In the genomic region with DNA sequence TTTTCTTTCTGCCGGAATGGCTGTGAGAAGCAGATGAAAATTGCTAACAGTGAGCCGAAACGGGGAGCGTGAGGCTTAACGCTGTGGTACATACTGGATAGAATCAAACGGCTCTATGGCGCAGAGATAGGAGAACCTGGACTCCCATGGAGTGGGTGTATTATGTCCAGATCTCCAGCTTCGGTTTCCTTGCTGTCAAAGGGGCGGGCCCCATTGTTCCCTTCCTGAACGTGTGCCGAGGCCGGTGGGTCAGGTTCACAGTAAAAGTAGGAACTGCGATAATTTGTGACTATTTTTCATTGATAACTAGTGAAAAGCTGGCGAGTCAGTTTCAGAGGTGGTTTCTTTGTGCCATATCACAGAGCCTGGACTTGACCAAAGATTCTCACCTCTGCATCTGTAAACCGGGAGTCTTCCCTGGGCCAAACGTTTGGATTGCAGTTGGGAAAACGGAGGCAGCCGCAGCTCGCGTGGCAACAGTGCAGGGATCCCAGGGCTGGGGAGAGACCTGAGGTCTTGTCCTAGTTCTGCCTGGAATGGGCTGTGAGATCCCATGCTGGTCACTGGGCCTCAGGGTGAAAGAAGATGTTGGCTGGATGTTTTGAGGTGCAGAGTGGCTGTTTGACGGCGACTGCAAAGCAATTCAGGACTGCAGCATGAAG, we compare ENCODE assay signal across 8 cellular contexts. TPM values are rescaled to one million over a fixed set of nuclear protein-coding genes. Genes with fewer than 3 reads are reported as not detected.
DNase-seq lines count a peak whose midpoint lies in the region; ATAC-seq and TF ChIP-seq lines count a peak whose summit lies in the region.

No MANE protein-coding gene starts in this region.

- no peak for TF ChIP-seq CTCF in omental fat pad (IDR thresholded peaks at IDR 0.05)

- H3K9me3 ChIP-seq in subcutaneous abdominal adipose tissue (ENCODE audit: control insufficient read depth in 5 of 5, low read length in 5 of 5), result no peaks in the 10 kb centered on the region

- H3K27ac Mint-ChIP-seq in activated CD4-positive, alpha-beta T cell treated with anti-CD3 and anti-CD28 coated beads for 36 hours, result peak overlapping the region; percentile 98
- H3K27ac Mint-ChIP-seq in activated T-helper 1 cell treated with anti-CD3 and anti-CD28 coated beads, Interleukin-12 subunit alpha, Interleukin-12 subunit beta, Interleukin-2, Interleukin-4 antibody, amounts not matched to agents 30 ng/mL and 10 ng/mL and 1 ng/mL, durations not matched to agents 14 hours and 24 hours and 36 hours, result peak overlapping the region; percentile 100

- no peaks in the 10 kb centered on the region for H3K27me3 ChIP-seq in subcutaneous abdominal adipose tissue (ENCODE audit: control insufficient read depth in 5 of 5, insufficient read depth in 4 of 5, low read length in 5 of 5)

- POLR2A ChIA-PET in activated CD4-positive, alpha-beta T cell treated with anti-CD3 and anti-CD28 coated beads for 36 hours (lab: Charles Lee), result interaction anchor here (1.2 to 2.0 kb wide), 4 partner anchors 10 to 57 kb away, joined by 5 to 17 read pairs (median 10); partner anchors contain the start of genes JAK3 and SLC5A5

- H3K4me1 Mint-ChIP-seq in activated CD4-positive, alpha-beta T cell treated with anti-CD3 and anti-CD28 coated beads for 36 hours, result peaks cover 34% of the 10 kb centered on the region
- H3K4me1 Mint-ChIP-seq in activated T-helper 1 cell treated with anti-CD3 and anti-CD28 coated beads, Interleukin-12 subunit alpha, Interleukin-12 subunit beta, Interleukin-2, Interleukin-4 antibody, amounts not matched to agents 30 ng/mL and 10 ng/mL and 1 ng/mL, durations not matched to agents 14 hours and 24 hours and 36 hours (ENCODE audit: low read depth), result peaks cover 27% of the 10 kb centered on the region

- H3K4me3 ChIP-seq in subcutaneous abdominal adipose tissue (ENCODE audit: low read depth in 1 of 5, low read length in 5 of 5), result peak overlapping the region; percentile 97 to 100 (median 98)

- intact Hi-C loops in activated CD4-positive, alpha-beta T cell treated with anti-CD3 and anti-CD28 coated beads for 36 hours (cut with DNase I, micrococcal nuclease), result no loop called here
- intact Hi-C loops in activated T-helper 1 cell treated with anti-CD3 and anti-CD28 coated beads, Interleukin-12 subunit alpha, Interleukin-12 subunit beta, Interleukin-2, Interleukin-4 antibody, amounts not matched to agents 30 ng/mL and 10 ng/mL and 1 ng/mL, durations not matched to agents 14 hours and 24 hours and 36 hours (cut with micrococcal nuclease), result no loop called here

- in situ Hi-C loops in ACHN (cut with HindIII; ENCODE audit: low pct_ligation_motif_present, low pct_unique_long_range_greater_than_20kb, low sequenced_read_pairs), result no loop called here

- peaks cover 8 to 25% (median 24%) of the 10 kb centered on the region in 5 donors for H3K4me1 ChIP-seq in subcutaneous abdominal adipose tissue (ENCODE audit: control insufficient read depth in 5 of 5, insufficient read depth in 5 of 5, low read length in 5 of 5)

- CTCF ChIA-PET in activated CD4-positive, alpha-beta T cell treated with anti-CD3 and anti-CD28 coated beads for 36 hours (lab: Charles Lee), result interaction anchor here (0.8 to 6.9 kb wide), 8 partner anchors 11 to 314 kb away, joined by 3 to 102 read pairs (median 10); partner anchors contain the start of genes B3GNT3, CCDC124, JAK3 and SLC5A5

- peaks cover 0 to 42% (median 42%) of the 10 kb centered on the region in 5 donors for H3K36me3 ChIP-seq in subcutaneous abdominal adipose tissue (ENCODE audit: control insufficient read depth in 5 of 5, insufficient read depth in 5 of 5, low read length in 5 of 5)

- H3K9ac ChIP-seq in subcutaneous abdominal adipose tissue (ENCODE audit: low read length in 5 of 5), result peak overlapping the region; percentile 89 to 99 (median 97)

- no peak for ATAC-seq in activated CD4-positive, alpha-beta T cell treated with anti-CD3 and anti-CD28 coated beads for 36 hours
- ATAC-seq in HG03521 (IDR thresholded peaks at IDR 0.05; ENCODE audit: unreplicated experiment) (no peak), omental fat pad (ENCODE audit: low FRiP score) (no peak)

- H3K9me3 Mint-ChIP-seq in activated CD4-positive, alpha-beta T cell treated with anti-CD3 and anti-CD28 coated beads for 36 hours (ENCODE audit: low read depth), result no peaks in the 10 kb centered on the region
- no peaks in the 10 kb centered on the region for H3K9me3 Mint-ChIP-seq in activated T-helper 1 cell treated with anti-CD3 and anti-CD28 coated beads, Interleukin-12 subunit alpha, Interleukin-12 subunit beta, Interleukin-2, Interleukin-4 antibody, amounts not matched to agents 30 ng/mL and 10 ng/mL and 1 ng/mL, durations not matched to agents 14 hours and 24 hours and 36 hours

- H3K27me3 Mint-ChIP-seq in activated CD4-positive, alpha-beta T cell treated with anti-CD3 and anti-CD28 coated beads for 36 hours, result no peaks in the 10 kb centered on the region
- peaks cover 1% of the 10 kb centered on the region for H3K27me3 Mint-ChIP-seq in activated T-helper 1 cell treated with anti-CD3 and anti-CD28 coated beads, Interleukin-12 subunit alpha, Interleukin-12 subunit beta, Interleukin-2, Interleukin-4 antibody, amounts not matched to agents 30 ng/mL and 10 ng/mL and 1 ng/mL, durations not matched to agents 14 hours and 24 hours and 36 hours (ENCODE audit: insufficient read depth)

- H3K27ac ChIP-seq in subcutaneous abdominal adipose tissue (ENCODE audit: low read depth, low read length), result peak overlapping the region; percentile 77

- DNase-seq in activated CD4-positive, alpha-beta T cell treated with anti-CD3 and anti-CD28 coated beads for 36 hours, result no peak
- DNase-seq in activated CD4-positive, alpha-beta T cell treated with anti-CD3 and anti-CD28 coated beads, Interleukin-2, amount 50 U/mL, for 48 hours, result no peak
- no peak for DNase-seq in activated T-helper 1 cell treated with anti-CD3 and anti-CD28 coated beads, Interleukin-12 subunit alpha, Interleukin-12 subunit beta, Interleukin-2, Interleukin-4 antibody, amounts not matched to agents 30 ng/mL and 10 ng/mL and 1 ng/mL, durations not matched to agents 14 hours and 24 hours and 36 hours (ENCODE audit: low spot score)
- peak; percentile 30 for DNase-seq in iris pigment epithelial cell (ENCODE audit: low read depth)
- DNase-seq in omental fat pad (ENCODE audit: low spot score), result no peak
- no peak for DNase-seq in ACHN

- peaks cover 55% of the 10 kb centered on the region for H3K36me3 Mint-ChIP-seq in activated CD4-positive, alpha-beta T cell treated with anti-CD3 and anti-CD28 coated beads for 36 hours (ENCODE audit: low read depth)
- H3K36me3 Mint-ChIP-seq in activated T-helper 1 cell treated with anti-CD3 and anti-CD28 coated beads, Interleukin-12 subunit alpha, Interleukin-12 subunit beta, Interleukin-2, Interleukin-4 antibody, amounts not matched to agents 30 ng/mL and 10 ng/mL and 1 ng/mL, durations not matched to agents 14 hours and 24 hours and 36 hours (ENCODE audit: low read depth), result peaks cover 48% of the 10 kb centered on the region

- peak overlapping the region; percentile 97 for H3K4me3 Mint-ChIP-seq in activated CD4-positive, alpha-beta T cell treated with anti-CD3 and anti-CD28 coated beads for 36 hours
- H3K4me3 Mint-ChIP-seq in activated T-helper 1 cell treated with anti-CD3 and anti-CD28 coated beads, Interleukin-12 subunit alpha, Interleukin-12 subunit beta, Interleukin-2, Interleukin-4 antibody, amounts not matched to agents 30 ng/mL and 10 ng/mL and 1 ng/mL, durations not matched to agents 14 hours and 24 hours and 36 hours, result peak overlapping the region; percentile 99

RNA-seq across cellular contexts. Expression of gene RPL18A, which starts 0.8 kb away (rescaled TPM):
- 1,000 to 10,000 TPM; 3,109 to 3,329 TPM for total RNA-seq in activated CD4-positive, alpha-beta T cell treated with anti-CD3 and anti-CD28 coated beads for 36 hours
- 2,494 and 2,556 TPM in 2 replicates for total RNA-seq in activated T-helper 1 cell treated with anti-CD3 and anti-CD28 coated beads, Interleukin-12 subunit alpha, Interleukin-12 subunit beta, Interleukin-2, Interleukin-4 antibody, amounts not matched to agents 30 ng/mL and 10 ng/mL and 1 ng/mL, durations not matched to agents 14 hours and 24 hours and 36 hours
- total RNA-seq in omental fat pad, result 1,000 to 10,000 TPM; 1,225 to 1,599 (median 1,335) TPM

RNA-seq across cellular contexts. Expression of gene SLC5A5, which starts 11.3 kb away (rescaled TPM):
- 1 to 10 TPM; 1.0 to 1.3 TPM for total RNA-seq in activated CD4-positive, alpha-beta T cell treated with anti-CD3 and anti-CD28 coated beads for 36 hours
- 1.1 TPM in 2 replicates for total RNA-seq in activated T-helper 1 cell treated with anti-CD3 and anti-CD28 coated beads, Interleukin-12 subunit alpha, Interleukin-12 subunit beta, Interleukin-2, Interleukin-4 antibody, amounts not matched to agents 30 ng/mL and 10 ng/mL and 1 ng/mL, durations not matched to agents 14 hours and 24 hours and 36 hours
- total RNA-seq in omental fat pad, result under 1 TPM in 1 of 4 donors, not detected in 3; 0.09 TPM

RNA-seq across cellular contexts. Expression of gene JAK3, which starts 12.7 kb away (rescaled TPM):
- total RNA-seq in activated CD4-positive, alpha-beta T cell treated with anti-CD3 and anti-CD28 coated beads for 36 hours, result 100 to 1,000 TPM; 174 to 180 TPM
- total RNA-seq in activated T-helper 1 cell treated with anti-CD3 and anti-CD28 coated beads, Interleukin-12 subunit alpha, Interleukin-12 subunit beta, Interleukin-2, Interleukin-4 antibody, amounts not matched to agents 30 ng/mL and 10 ng/mL and 1 ng/mL, durations not matched to agents 14 hours and 24 hours and 36 hours, result 222 and 227 TPM in 2 replicates
- 10 to 100 TPM in 2 of 4 donors, 1 to 10 TPM in 2; 2.3 to 25.1 (median 13.4) TPM for total RNA-seq in omental fat pad

RNA-seq across cellular contexts. Expression of gene INSL3, which starts 39.1 kb away (rescaled TPM):
- 1 to 10 TPM; 6.9 to 9.7 TPM for total RNA-seq in activated CD4-positive, alpha-beta T cell treated with anti-CD3 and anti-CD28 coated beads for 36 hours
- 8.7 and 9.3 TPM in 2 replicates for total RNA-seq in activated T-helper 1 cell treated with anti-CD3 and anti-CD28 coated beads, Interleukin-12 subunit alpha, Interleukin-12 subunit beta, Interleukin-2, Interleukin-4 antibody, amounts not matched to agents 30 ng/mL and 10 ng/mL and 1 ng/mL, durations not matched to agents 14 hours and 24 hours and 36 hours
- 1 to 10 TPM in 1 of 4 donors, not detected in 3; 2.7 TPM for total RNA-seq in omental fat pad
